In the genomic region with DNA sequence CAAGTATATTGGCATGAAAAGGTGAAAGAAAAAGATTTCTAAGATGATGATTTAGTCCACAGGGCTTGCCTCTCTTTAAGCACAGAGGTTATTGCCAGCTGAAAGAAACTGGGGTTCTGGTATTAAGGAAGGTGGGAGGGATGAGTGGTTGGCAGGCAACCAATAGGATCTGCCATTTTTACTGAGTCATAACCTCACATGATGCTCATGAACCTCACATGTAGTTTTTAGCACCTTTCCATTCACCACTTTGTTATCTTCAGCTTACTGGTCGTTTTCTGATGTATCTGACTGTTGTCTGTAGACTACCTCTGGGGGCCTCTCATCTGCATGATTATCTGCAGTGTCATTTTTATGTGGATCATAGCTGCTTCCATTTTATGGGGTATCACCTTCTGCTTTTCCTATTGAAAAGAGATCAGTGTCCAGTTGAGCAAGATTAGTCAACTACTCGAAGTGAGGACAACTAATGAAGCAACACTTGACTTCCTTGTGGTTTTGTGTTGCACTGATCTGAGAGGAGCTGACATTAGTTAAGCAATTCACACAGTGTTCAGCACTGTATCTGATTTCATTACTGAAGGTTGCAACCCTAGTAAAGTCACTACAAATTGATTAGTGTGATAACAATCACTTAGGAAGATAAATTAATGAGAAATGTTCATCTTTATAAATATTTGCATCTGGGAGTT, we compare ENCODE assay signal across 11 cellular contexts.
"Had no signal": no experiment of that assay in that cellular context is flagged by ENCODE, and none has a peak within 500 bp of the region (broad histone marks: within the 10 kb centered on the region; RNA-seq: fewer than 3 reads in every experiment).

No MANE protein-coding gene starts in this region.

- H3K9me3 ChIP-seq: right atrium auricular region, thyroid gland, uterus had no signal

- H3K27me3 ChIP-seq: right atrium auricular region, thyroid gland, uterus had no signal

- H3K4me2 ChIP-seq: smooth muscle cell had no signal

- H3K4me1 ChIP-seq: right atrium auricular region, thyroid gland, uterus had no signal

- ATAC-seq: activated T-cell treated with anti-CD3 and anti-CD28 coated beads, Interleukin-2, amount 50 U/mL, for 4 hours had no signal

- H3K4me3 ChIP-seq: right atrium auricular region, smooth muscle cell, thyroid gland, uterus had no signal

- H3K27ac ChIP-seq: right atrium auricular region, thyroid gland, uterus had no signal

- DNase-seq: activated CD4-positive, alpha-beta memory T cell treated with anti-CD3 and anti-CD28 coated beads for 36 hours; activated CD4-positive, alpha-beta T cell treated with anti-CD3 and anti-CD28 coated beads for 1 hour; activated gamma-delta T cell; activated T-cell treated with anti-CD3 and anti-CD28 coated beads, Interleukin-2, amount 50 U/mL, for 4 hours; dermis blood vessel endothelial cell; hypothalamus; kidney glomerular epithelial cell; thyroid gland; uterus had no signal

- H3K36me3 ChIP-seq: thyroid gland, uterus had no signal
